ENCODE assay signal across 1 cellular context in genomic region chr6:83976037-83976755, GRCh38.
A peak's percentile ranks its signal among the peaks of the same experiment; 100 is the strongest.
TF ChIP-seq lines count a peak whose summit lies in the region.

No MANE protein-coding gene starts in this region.

TF ChIP-seq in H1, 55 proteins besides CTCF, POLR2A, EP300 and RAD21:
- TF ChIP-seq CHD7 (IDR thresholded peaks at IDR 0.05; ENCODE audit: insufficient replicate concordance, low read length) (peak; percentile 97), ATF3 (IDR thresholded peaks at IDR 0.05; ENCODE audit: insufficient read depth, low read depth, low read length) (no peak)
